ENCODE assay signal across 16 cellular contexts in genomic region chr11:67230886-67231285, GRCh38. TPM values are rescaled to one million over a fixed set of nuclear protein-coding genes. Genes with fewer than 3 reads are reported as not detected.
DNase-seq lines count a peak whose midpoint lies in the region; ATAC-seq, FAIRE-seq and TF ChIP-seq lines count a peak whose summit lies in the region.
"Had no signal": no experiment of that assay in that cellular context is flagged by ENCODE, and none has a peak within 500 bp of the region (broad histone marks: within the 10 kb centered on the region; RNA-seq: fewer than 3 reads in every experiment).

No MANE protein-coding gene starts in this region.

- H3K4me2 ChIP-seq in K562 (ENCODE audit: insufficient read depth, low read length), result no peak overlapping the region

- peaks cover 22% of the 10 kb centered on the region for H3K4me1 Mint-ChIP-seq in CD4-positive, alpha-beta T cell (ENCODE audit: low read depth)
- H3K4me1 Mint-ChIP-seq in activated CD4-positive, alpha-beta memory T cell treated with anti-CD3 and anti-CD28 coated beads for 36 hours (ENCODE audit: low read depth), result peaks cover 14% of the 10 kb centered on the region

- intact Hi-C loops in CD4-positive, alpha-beta T cell (cut with DNase I, micrococcal nuclease), result no loop called here
- intact Hi-C loops in K562 (cut with micrococcal nuclease), result no loop called here
- intact Hi-C loops in activated CD4-positive, alpha-beta memory T cell treated with anti-CD3 and anti-CD28 coated beads for 36 hours (cut with micrococcal nuclease), result no loop called here

- no peak for TF ChIP-seq EP300 in K562 (IDR thresholded peaks at IDR 0.05; ENCODE audit: low read length)

- H3K9me3 Mint-ChIP-seq in CD4-positive, alpha-beta T cell, result no peaks in the 10 kb centered on the region
- no peaks in the 10 kb centered on the region for H3K9me3 Mint-ChIP-seq in activated CD4-positive, alpha-beta memory T cell treated with anti-CD3 and anti-CD28 coated beads for 36 hours
- H3K9me3 Mint-ChIP-seq: CD8-positive, alpha-beta T cell had no signal

- FAIRE-seq in K562 (lab: Jason Lieb, UNC), result no peak
- FAIRE-seq: G401.6, GM12892 had no signal

- no peak for TF ChIP-seq RAD21 in K562 (CRISPR knock-in tag; conservative IDR thresholded peaks at IDR 0.05 in 1 of 2, IDR thresholded peaks at IDR 0.05 in 1 of 2)

- no peak for TF ChIP-seq POLR2A in K562 (conservative IDR thresholded peaks at IDR 0.05)

- POLR2A ChIA-PET in CD4-positive, alpha-beta T cell (lab: Charles Lee), result interaction anchor here (0.6 to 2.4 kb wide), 2 partner anchors 9 to 1726 kb away, joined by 3 to 10 read pairs; no protein-coding TSS in a partner anchor
- POLR2A ChIA-PET in HEK293 (lab: Yijun Ruan, JAX) (interaction anchor here (0.6 kb wide), 1 partner anchor 8 kb away, joined by 3 read pairs; no protein-coding TSS in a partner anchor), K562 (lab: Yijun Ruan, JAX) (no interaction called here)
- POLR2A ChIA-PET in activated CD4-positive, alpha-beta memory T cell treated with anti-CD3 and anti-CD28 coated beads for 36 hours (lab: Charles Lee), result interaction anchor here (0.5 to 1.4 kb wide), 3 partner anchors 9 to 184 kb away, joined by 3 to 7 read pairs (median 5); no protein-coding TSS in a partner anchor

- H3K27ac ChIP-seq in CD4-positive, alpha-beta T cell (ENCODE audit: low read depth, low read length), result no peak overlapping the region
- H3K27ac ChIP-seq in HEK293 (ENCODE audit: extremely low read depth, low read depth, low read length) (no peak overlapping the region), K562 (ENCODE audit: extremely low read depth, low read depth, low read length) (no peak overlapping the region)

- H3K9me1 ChIP-seq in K562 (ENCODE audit: control insufficient read depth, insufficient read depth, low read length), result no peaks in the 10 kb centered on the region

- CTCF ChIA-PET in CD4-positive, alpha-beta T cell (lab: Charles Lee), result interaction anchor here (1.4 kb wide), 1 partner anchor 86 kb away, joined by 4 read pairs; no protein-coding TSS in a partner anchor
- CTCF ChIA-PET in HEK293 (lab: Yijun Ruan, JAX) (interaction anchor here (1.0 kb wide), 2 partner anchors 9 to 63 kb away, joined by 3 read pairs; no protein-coding TSS in a partner anchor), K562 (lab: Yijun Ruan, JAX; ENCODE audit: low intra/inter-chr PET ratio) (no interaction called here)
- CTCF ChIA-PET in activated CD4-positive, alpha-beta memory T cell treated with anti-CD3 and anti-CD28 coated beads for 36 hours (lab: Charles Lee), result interaction anchor here (1.0 to 1.6 kb wide), 2 partner anchors 9 to 58 kb away, joined by 3 to 6 read pairs; no protein-coding TSS in a partner anchor

- H3K4me3 Mint-ChIP-seq in CD4-positive, alpha-beta T cell, result no peak overlapping the region
- no peak overlapping the region for H3K4me3 Mint-ChIP-seq in activated CD4-positive, alpha-beta memory T cell treated with anti-CD3 and anti-CD28 coated beads for 36 hours
- H3K4me3 Mint-ChIP-seq: CD8-positive, alpha-beta T cell had no signal

- no TSS peak for BruUV-seq in K562 (replicated peaks; lab: Mats Ljungman, UMichigan)

- H3K36me3 Mint-ChIP-seq in CD4-positive, alpha-beta T cell (ENCODE audit: low read depth), result peaks cover 70% of the 10 kb centered on the region
- peaks cover 13% of the 10 kb centered on the region for H3K36me3 Mint-ChIP-seq in activated CD4-positive, alpha-beta memory T cell treated with anti-CD3 and anti-CD28 coated beads for 36 hours

- H3K27me3 ChIP-seq in CD4-positive, alpha-beta T cell (ENCODE audit: control insufficient read depth, insufficient read depth, low read length), result no peaks in the 10 kb centered on the region
- no peaks in the 10 kb centered on the region for H3K27me3 ChIP-seq in K562 (ENCODE audit: control insufficient read depth in 2 of 2, insufficient read depth in 2 of 2, low read length in 2 of 2)

- H3K27me3 Mint-ChIP-seq in CD4-positive, alpha-beta T cell, result no peaks in the 10 kb centered on the region
- no peaks in the 10 kb centered on the region for H3K27me3 Mint-ChIP-seq in activated CD4-positive, alpha-beta memory T cell treated with anti-CD3 and anti-CD28 coated beads for 36 hours

- peak overlapping the region; percentile 30 for H3K27ac Mint-ChIP-seq in CD4-positive, alpha-beta T cell
- no peak overlapping the region for H3K27ac Mint-ChIP-seq in activated CD4-positive, alpha-beta memory T cell treated with anti-CD3 and anti-CD28 coated beads for 36 hours

- DNase-seq in CD4-positive, alpha-beta T cell, result no peak
- DNase-seq in K562 (ENCODE audit: extremely low read depth in 1 of 4, low spot score in 3 of 4) (no peak), NCI-H2029 (lab: John Stamatoyannopoulos, UW) (no peak), KG1 (lab: John Stamatoyannopoulos, UW) (no peak)
- DNase-seq in activated CD4-positive, alpha-beta memory T cell treated with anti-CD3 and anti-CD28 coated beads for 36 hours, result no peak
- DNase-seq: C1 segment of cervical spinal cord; Caco-2; CD8-positive, alpha-beta T cell; DMS153; DND-41; GOT3; H7; HCEC 1CT had no signal

- H3K9ac ChIP-seq in K562 (ENCODE audit: insufficient read depth in 1 of 2, low read depth in 2 of 2, low read length in 2 of 2), result no peak overlapping the region

- H3K4me1 ChIP-seq in HEK293 (ENCODE audit: control insufficient read depth, insufficient read depth, low read length) (no peaks in the 10 kb centered on the region), K562 (replicated peaks in 1 of 2; ENCODE audit: control insufficient read depth in 2 of 2, insufficient read depth in 2 of 2, low read length in 2 of 2) (no peaks in the 10 kb centered on the region)
- H3K4me1 ChIP-seq: Caco-2 had no signal

- no peaks in the 10 kb centered on the region for H3K9me3 ChIP-seq in CD4-positive, alpha-beta T cell (ENCODE audit: control insufficient read depth, low read length)
- H3K9me3 ChIP-seq in HEK293 (ENCODE audit: control insufficient read depth, insufficient read depth, low read depth, low read length) (no peaks in the 10 kb centered on the region), K562 (replicated peaks; ENCODE audit: control insufficient read depth, insufficient read depth, low read depth, low read length) (no peaks in the 10 kb centered on the region)
- H3K9me3 ChIP-seq: Caco-2 had no signal

- no peak overlapping the region for H2AFZ ChIP-seq in K562 (ENCODE audit: low read depth, low read length)

- H3K79me2 ChIP-seq in K562 (ENCODE audit: control insufficient read depth, insufficient read depth, low read length), result no peaks in the 10 kb centered on the region

- no peak for ATAC-seq in CD4-positive, alpha-beta T cell (ENCODE audit: poor library complexity)
- no peak for ATAC-seq in K562
- ATAC-seq: CD8-positive, alpha-beta T cell had no signal

- H3K4me3 ChIP-seq in HEK293 (ENCODE audit: low read depth, low read length) (no peak overlapping the region), K562 (no peak overlapping the region)

- no peaks in the 10 kb centered on the region for H4K20me1 ChIP-seq in K562 (replicated peaks; ENCODE audit: control insufficient read depth, insufficient read depth, low read length)

- WGBS in K562 (ENCODE audit: insufficient coverage, low coverage, missing lambda C conversion rate), result 67% methylated on average over 1 of the region's 1 CpG

- no peak for TF ChIP-seq CTCF in CD4-positive, alpha-beta T cell (IDR thresholded peaks at IDR 0.05)
- TF ChIP-seq CTCF in HEK293 (tag by site-specific recombination; IDR thresholded peaks at IDR 0.05) (no peak), K562 (IDR thresholded peaks at IDR 0.05 in 2 of 3, conservative IDR thresholded peaks at IDR 0.05 in 1 of 3; ENCODE audit: insufficient read depth in 2 of 3, low read depth in 1 of 3, low read length in 3 of 3) (no peak)

- H3K36me3 ChIP-seq in HEK293 (ENCODE audit: control insufficient read depth in 2 of 2, insufficient read depth in 1 of 2, low read length in 2 of 2) (peaks cover 4 to 51% of the 10 kb centered on the region in 2 experiments; a peak in 2 of 3 replicates), K562 (ENCODE audit: control insufficient read depth, insufficient read depth, low read length) (peaks cover 55% of the 10 kb centered on the region; the same call in 2 of the 3 replicates)

- in situ Hi-C loops in K562 (cut with MboI), result no loop called here

RNA-seq across cellular contexts. Expression of gene GRK2, which starts 35.4 kb away (rescaled TPM):
- total RNA-seq in CD4-positive, alpha-beta T cell, result 100 to 1,000 TPM; 309 to 325 TPM
- 64.7 and 214 TPM in 2 replicates for total RNA-seq in K562 (2011; cell fraction: chromatin; rRNA removed; ENCODE audit: low replicate concordance)
- total RNA-seq in K562 (2011; cell fraction: nucleolus; rRNA removed), result 185 and 206 TPM in 2 replicates
- 62.7 and 78.2 TPM in 2 replicates for total RNA-seq in K562 (2011; cell fraction: nucleoplasm; rRNA removed)
- total RNA-seq in K562 (2014; rRNA removed), result 83.1 and 97.8 TPM in 2 replicates
- total RNA-seq in K562 (2014; rRNA removed; fragmentation: Illumina TruSeq; extraction: Trizol), result 27.8 and 41.7 TPM in 2 replicates
- 40.6 and 42.2 TPM in 2 replicates for total RNA-seq in K562 (2015; rRNA removed; fragmentation: Illumina TruSeq; extraction: Trizol)
- 93.3 and 95.3 TPM in 2 replicates for total RNA-seq in K562 (2021)
- polyA plus RNA-seq in K562 (2011; rRNA removed), result 63.4 and 98.5 TPM in 2 replicates
- 70.8 and 122 TPM in 2 replicates for polyA plus RNA-seq in K562 (2011; cell fraction: cytosol; rRNA removed)
- 259 and 262 TPM in 2 replicates for polyA plus RNA-seq in K562 (2011; cell fraction: nucleus; rRNA removed)
- 87.6 and 130 TPM in 2 replicates for polyA plus RNA-seq in K562 (2012)
- polyA plus RNA-seq in K562 (2014; fragmentation: Illumina TruSeq; extraction: Trizol), result 56.5 and 65.3 TPM in 2 replicates
- under 1 TPM; 0.24 to 0.82 TPM for polyA plus RNA-seq in K562 (2014; fragmentation: Nextera tagmentation; extraction: Ambion mirVana)
- 95.8 and 96.0 TPM in 2 replicates for polyA plus RNA-seq in K562 (2014; rRNA removed)
- polyA minus RNA-seq in K562 (2011; rRNA and poly(A)+ RNA removed), result 36.9 and 61.5 TPM in 2 replicates
- polyA minus RNA-seq in K562 (2011; cell fraction: cytosol; rRNA and poly(A)+ RNA removed), result 89.3 and 92.9 TPM in 2 replicates
- polyA minus RNA-seq in K562 (2011; cell fraction: nucleus; rRNA and poly(A)+ RNA removed), result 57.5 and 75.9 TPM in 2 replicates
- total RNA-seq in activated CD4-positive, alpha-beta memory T cell treated with anti-CD3 and anti-CD28 coated beads for 36 hours, result 100 to 1,000 TPM; 273 to 279 TPM

RNA-seq across cellular contexts. Expression of gene ANKRD13D, which starts 58.2 kb away (rescaled TPM):
- total RNA-seq in CD4-positive, alpha-beta T cell, result 100 to 1,000 TPM; 160 to 161 TPM
- 105 and 289 TPM in 2 replicates for total RNA-seq in K562 (2011; cell fraction: chromatin; rRNA removed; ENCODE audit: low replicate concordance)
- total RNA-seq in K562 (2011; cell fraction: nucleolus; rRNA removed), result 185 and 212 TPM in 2 replicates
- 120 and 126 TPM in 2 replicates for total RNA-seq in K562 (2011; cell fraction: nucleoplasm; rRNA removed)
- total RNA-seq in K562 (2014; rRNA removed), result 28.6 and 30.5 TPM in 2 replicates
- 5.3 and 7.9 TPM in 2 replicates for total RNA-seq in K562 (2014; rRNA removed; fragmentation: Illumina TruSeq; extraction: Trizol)
- 19.6 and 25.1 TPM in 2 replicates for total RNA-seq in K562 (2015; rRNA removed; fragmentation: Illumina TruSeq; extraction: Trizol)
- 37.3 and 40.9 TPM in 2 replicates for total RNA-seq in K562 (2021)
- 22.4 and 36.6 TPM in 2 replicates for polyA plus RNA-seq in K562 (2011; rRNA removed)
- 28.9 and 46.9 TPM in 2 replicates for polyA plus RNA-seq in K562 (2011; cell fraction: cytosol; rRNA removed)
- polyA plus RNA-seq in K562 (2011; cell fraction: nucleus; rRNA removed), result 147 and 217 TPM in 2 replicates
- 22.5 and 55.8 TPM in 2 replicates for polyA plus RNA-seq in K562 (2012)
- polyA plus RNA-seq in K562 (2014; fragmentation: Illumina TruSeq; extraction: Trizol), result 15.8 and 20.8 TPM in 2 replicates
- polyA plus RNA-seq in K562 (2014; fragmentation: Nextera tagmentation; extraction: Ambion mirVana), result 1 to 10 TPM in 1 of 2 experiments, under 1 TPM in 1; 0.94 to 1.9 TPM
- polyA plus RNA-seq in K562 (2014; rRNA removed), result 38.8 and 40.8 TPM in 2 replicates
- polyA minus RNA-seq in K562 (2011; rRNA and poly(A)+ RNA removed), result 9.5 and 12.1 TPM in 2 replicates
- 10.6 and 13.5 TPM in 2 replicates for polyA minus RNA-seq in K562 (2011; cell fraction: cytosol; rRNA and poly(A)+ RNA removed)
- 54.4 and 59.6 TPM in 2 replicates for polyA minus RNA-seq in K562 (2011; cell fraction: nucleus; rRNA and poly(A)+ RNA removed)
- total RNA-seq in activated CD4-positive, alpha-beta memory T cell treated with anti-CD3 and anti-CD28 coated beads for 36 hours, result 10 to 100 TPM; 85.9 to 89.4 TPM
